Comparison of ENCODE assay signal across 22 cellular contexts in the genomic region with DNA sequence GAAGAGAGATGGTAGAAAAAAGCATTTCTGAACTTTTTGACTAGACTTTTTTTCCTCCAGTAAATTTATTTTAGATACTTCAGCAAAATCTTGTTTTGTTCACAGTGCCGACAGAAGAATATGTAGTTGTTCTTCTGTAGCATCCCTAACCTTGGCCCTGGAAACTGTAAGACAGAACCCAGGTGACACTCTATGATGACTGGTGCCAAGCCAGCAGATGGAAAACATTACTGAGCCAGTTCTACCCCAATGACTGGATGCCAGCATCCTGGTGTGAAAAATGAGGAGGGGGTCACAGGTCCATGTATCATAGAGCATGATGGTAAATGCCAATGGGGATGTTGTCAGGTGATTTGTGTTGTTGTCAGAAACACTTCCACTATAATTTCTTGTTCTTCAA.
DNase-seq lines count a peak whose midpoint lies in the region; ATAC-seq and TF ChIP-seq lines count a peak whose summit lies in the region.
"Had no signal": no experiment of that assay in that cellular context is flagged by ENCODE, and none has a peak within 500 bp of the region (broad histone marks: within the 10 kb centered on the region; RNA-seq: fewer than 3 reads in every experiment).

No MANE protein-coding gene starts in this region.

- no peaks in the 10 kb centered on the region for H3K9me3 Mint-ChIP-seq in activated CD4-positive, alpha-beta T cell treated with anti-CD3 and anti-CD28 coated beads for 36 hours (ENCODE audit: low read depth)
- H3K9me3 Mint-ChIP-seq in mesothelial cell of epicardium (no peaks in the 10 kb centered on the region), MCF 10A (ENCODE audit: unreplicated experiment) (no peaks in the 10 kb centered on the region)
- H3K9me3 Mint-ChIP-seq: CD14-positive monocyte, IgD-negative memory B cell had no signal

- no peak overlapping the region for H3K4me3 ChIP-seq in thoracic aorta
- H3K4me3 ChIP-seq: HAP-1, MG63, PC-9 had no signal

- CTCF ChIA-PET in activated CD4-positive, alpha-beta T cell treated with anti-CD3 and anti-CD28 coated beads for 36 hours (lab: Charles Lee) = no interaction called here
- CTCF ChIA-PET in MCF 10A (lab: Yijun Ruan, JAX) = no interaction called here

- POLR2A ChIA-PET in activated CD4-positive, alpha-beta T cell treated with anti-CD3 and anti-CD28 coated beads for 36 hours (lab: Charles Lee) = no interaction called here
- POLR2A ChIA-PET in MCF 10A (lab: Yijun Ruan, JAX) = interaction anchor here (0.8 kb wide), 1 partner anchor 10 kb away, joined by 5 read pairs; no protein-coding TSS in a partner anchor

- peak overlapping the region; percentile 82 to 90 for H3K27ac ChIP-seq in thoracic aorta
- H3K27ac ChIP-seq: 22Rv1, PC-9, RWPE1 had no signal

- peaks cover 2% of the 10 kb centered on the region for H3K36me3 Mint-ChIP-seq in activated CD4-positive, alpha-beta T cell treated with anti-CD3 and anti-CD28 coated beads for 36 hours (ENCODE audit: low read depth)
- H3K36me3 Mint-ChIP-seq in mesothelial cell of epicardium (no peaks in the 10 kb centered on the region), MCF 10A (ENCODE audit: insufficient read depth, unreplicated experiment) (no peaks in the 10 kb centered on the region)
- H3K36me3 Mint-ChIP-seq: CD14-positive monocyte, IgD-negative memory B cell had no signal

- no peaks in the 10 kb centered on the region for H3K36me3 ChIP-seq in thoracic aorta
- H3K36me3 ChIP-seq: HAP-1 had no signal

- peaks cover under 1% of the 10 kb centered on the region for H3K4me1 Mint-ChIP-seq in activated CD4-positive, alpha-beta T cell treated with anti-CD3 and anti-CD28 coated beads for 36 hours
- H3K4me1 Mint-ChIP-seq in mesothelial cell of epicardium = peaks cover 57% of the 10 kb centered on the region
- H3K4me1 Mint-ChIP-seq in MCF 10A (ENCODE audit: insufficient read depth, unreplicated experiment) = peaks cover 10% of the 10 kb centered on the region

- peaks cover 28 to 51% of the 10 kb centered on the region in 2 donors for H3K4me1 ChIP-seq in thoracic aorta (ENCODE audit: control insufficient read depth in 1 of 2, low read depth in 2 of 2)

- H3K4me3 Mint-ChIP-seq in activated CD4-positive, alpha-beta T cell treated with anti-CD3 and anti-CD28 coated beads for 36 hours = no peak overlapping the region
- H3K4me3 Mint-ChIP-seq in mesothelial cell of epicardium = no peak overlapping the region
- H3K4me3 Mint-ChIP-seq in MCF 10A (ENCODE audit: unreplicated experiment) = no peak overlapping the region
- H3K4me3 Mint-ChIP-seq: CD14-positive monocyte had no signal

- H3K27ac Mint-ChIP-seq in activated CD4-positive, alpha-beta T cell treated with anti-CD3 and anti-CD28 coated beads for 36 hours = no peak overlapping the region
- peak overlapping the region; percentile 72 for H3K27ac Mint-ChIP-seq in mesothelial cell of epicardium
- H3K27ac Mint-ChIP-seq in MCF 10A (ENCODE audit: low read depth, unreplicated experiment) = no peak overlapping the region
- H3K27ac Mint-ChIP-seq: CD14-positive monocyte, IgD-negative memory B cell had no signal

- no peak for ATAC-seq in activated CD4-positive, alpha-beta T cell treated with anti-CD3 and anti-CD28 coated beads for 36 hours
- ATAC-seq in SK-N-SH treated with all-trans-retinoic acid at 6 μM for 48 hours (peak; percentile 34; the same call in 2 of the 3 replicates), thoracic aorta (ENCODE audit: insufficient number of reproducible peaks, low FRiP score, low read depth) (no peak), HG02642 (IDR thresholded peaks at IDR 0.05; ENCODE audit: poor library complexity, unreplicated experiment) (no peak)

- no peaks in the 10 kb centered on the region for H3K27me3 ChIP-seq in thoracic aorta (replicated peaks; ENCODE audit: insufficient read depth)
- H3K27me3 ChIP-seq: MG63 had no signal

- no peaks in the 10 kb centered on the region for H3K9me3 ChIP-seq in thoracic aorta
- H3K9me3 ChIP-seq: HAP-1, MG63 had no signal

- BruUV-seq in MCF 10A (replicated peaks; lab: Mats Ljungman, UMichigan) = no TSS peak

- no peaks in the 10 kb centered on the region for H3K27me3 Mint-ChIP-seq in activated CD4-positive, alpha-beta T cell treated with anti-CD3 and anti-CD28 coated beads for 36 hours
- H3K27me3 Mint-ChIP-seq in mesothelial cell of epicardium (ENCODE audit: low read depth) (no peaks in the 10 kb centered on the region), MCF 10A (ENCODE audit: insufficient read depth, unreplicated experiment) (no peaks in the 10 kb centered on the region)
- H3K27me3 Mint-ChIP-seq: IgD-negative memory B cell had no signal

- intact Hi-C loops in activated CD4-positive, alpha-beta T cell treated with anti-CD3 and anti-CD28 coated beads for 36 hours (cut with DNase I, micrococcal nuclease) = no loop called here
- intact Hi-C loops in MCF 10A (cut with micrococcal nuclease) = loop anchor here (5.0 kb wide), 1 partner anchor 166 kb away; no protein-coding TSS in a partner anchor

- DNase-seq in activated CD4-positive, alpha-beta T cell treated with anti-CD3 and anti-CD28 coated beads for 36 hours = peak; percentile 8
- DNase-seq in activated CD4-positive, alpha-beta T cell treated with anti-CD3 and anti-CD28 coated beads for 1 hour = no peak
- DNase-seq in mesothelial cell of epicardium (ENCODE audit: low spot score in 2 of 2, unreplicated experiment in 2 of 2) = no peak
- no peak for DNase-seq in thoracic aorta (ENCODE audit: low spot score)
- no peak for DNase-seq in MCF 10A (ENCODE audit: unreplicated experiment)
- DNase-seq in superior temporal gyrus (ENCODE audit: extremely low spot score) = no peak
- DNase-seq: GDM1, Karpas-422, NCI-H1048, NCI-H1436 treated with DMSO at 0.1 percent for 48 hours, NCI-H2029, NCI-H345, NCI-H524 treated with DMSO at 0.1 percent for 48 hours, PC-9 had no signal

- TF ChIP-seq CTCF in mesothelial cell of epicardium (IDR thresholded peaks at IDR 0.05; ENCODE audit: unreplicated experiment) = no peak
- TF ChIP-seq CTCF in thoracic aorta (IDR thresholded peaks at IDR 0.05) = no peak
- TF ChIP-seq CTCF in MCF 10A (IDR thresholded peaks at IDR 0.05; ENCODE audit: unreplicated experiment) = no peak

TF ChIP-seq in SK-N-SH treated with all-trans-retinoic acid at 6 μM for 48 hours, 23 proteins besides CTCF, POLR2A, EP300 and RAD21 (continues in another document):
- TF ChIP-seq, protein P1, sequence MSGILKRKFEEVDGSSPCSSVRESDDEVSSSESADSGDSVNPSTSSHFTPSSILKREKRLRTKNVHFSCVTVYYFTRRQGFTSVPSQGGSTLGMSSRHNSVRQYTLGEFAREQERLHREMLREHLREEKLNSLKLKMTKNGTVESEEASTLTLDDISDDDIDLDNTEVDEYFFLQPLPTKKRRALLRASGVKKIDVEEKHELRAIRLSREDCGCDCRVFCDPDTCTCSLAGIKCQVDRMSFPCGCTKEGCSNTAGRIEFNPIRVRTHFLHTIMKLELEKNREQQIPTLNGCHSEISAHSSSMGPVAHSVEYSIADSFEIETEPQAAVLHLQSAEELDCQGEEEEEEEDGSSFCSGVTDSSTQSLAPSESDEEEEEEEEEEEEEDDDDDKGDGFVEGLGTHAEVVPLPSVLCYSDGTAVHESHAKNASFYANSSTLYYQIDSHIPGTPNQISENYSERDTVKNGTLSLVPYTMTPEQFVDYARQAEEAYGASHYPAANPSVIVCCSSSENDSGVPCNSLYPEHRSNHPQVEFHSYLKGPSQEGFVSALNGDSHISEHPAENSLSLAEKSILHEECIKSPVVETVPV (CRISPR knock-in tag; IDR thresholded peaks at IDR 0.05) = no peak
- TF ChIP-seq, protein P2, sequence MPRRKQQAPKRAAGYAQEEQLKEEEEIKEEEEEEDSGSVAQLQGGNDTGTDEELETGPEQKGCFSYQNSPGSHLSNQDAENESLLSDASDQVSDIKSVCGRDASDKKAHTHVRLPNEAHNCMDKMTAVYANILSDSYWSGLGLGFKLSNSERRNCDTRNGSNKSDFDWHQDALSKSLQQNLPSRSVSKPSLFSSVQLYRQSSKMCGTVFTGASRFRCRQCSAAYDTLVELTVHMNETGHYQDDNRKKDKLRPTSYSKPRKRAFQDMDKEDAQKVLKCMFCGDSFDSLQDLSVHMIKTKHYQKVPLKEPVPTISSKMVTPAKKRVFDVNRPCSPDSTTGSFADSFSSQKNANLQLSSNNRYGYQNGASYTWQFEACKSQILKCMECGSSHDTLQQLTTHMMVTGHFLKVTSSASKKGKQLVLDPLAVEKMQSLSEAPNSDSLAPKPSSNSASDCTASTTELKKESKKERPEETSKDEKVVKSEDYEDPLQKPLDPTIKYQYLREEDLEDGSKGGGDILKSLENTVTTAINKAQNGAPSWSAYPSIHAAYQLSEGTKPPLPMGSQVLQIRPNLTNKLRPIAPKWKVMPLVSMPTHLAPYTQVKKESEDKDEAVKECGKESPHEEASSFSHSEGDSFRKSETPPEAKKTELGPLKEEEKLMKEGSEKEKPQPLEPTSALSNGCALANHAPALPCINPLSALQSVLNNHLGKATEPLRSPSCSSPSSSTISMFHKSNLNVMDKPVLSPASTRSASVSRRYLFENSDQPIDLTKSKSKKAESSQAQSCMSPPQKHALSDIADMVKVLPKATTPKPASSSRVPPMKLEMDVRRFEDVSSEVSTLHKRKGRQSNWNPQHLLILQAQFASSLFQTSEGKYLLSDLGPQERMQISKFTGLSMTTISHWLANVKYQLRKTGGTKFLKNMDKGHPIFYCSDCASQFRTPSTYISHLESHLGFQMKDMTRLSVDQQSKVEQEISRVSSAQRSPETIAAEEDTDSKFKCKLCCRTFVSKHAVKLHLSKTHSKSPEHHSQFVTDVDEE (CRISPR knock-in tag; IDR thresholded peaks at IDR 0.05) = no peak
- TF ChIP-seq PPARA (CRISPR knock-in tag; IDR thresholded peaks at IDR 0.05; ENCODE audit: borderline replicate concordance) (no peak), ZFP30 (CRISPR knock-in tag; IDR thresholded peaks at IDR 0.05) (no peak), TOX (CRISPR knock-in tag; IDR thresholded peaks at IDR 0.05; ENCODE audit: borderline replicate concordance) (no peak), ZNF70 (CRISPR knock-in tag; IDR thresholded peaks at IDR 0.05) (no peak), ZNF8 (CRISPR knock-in tag; IDR thresholded peaks at IDR 0.05) (no peak)
- TF ChIP-seq, protein P3, sequence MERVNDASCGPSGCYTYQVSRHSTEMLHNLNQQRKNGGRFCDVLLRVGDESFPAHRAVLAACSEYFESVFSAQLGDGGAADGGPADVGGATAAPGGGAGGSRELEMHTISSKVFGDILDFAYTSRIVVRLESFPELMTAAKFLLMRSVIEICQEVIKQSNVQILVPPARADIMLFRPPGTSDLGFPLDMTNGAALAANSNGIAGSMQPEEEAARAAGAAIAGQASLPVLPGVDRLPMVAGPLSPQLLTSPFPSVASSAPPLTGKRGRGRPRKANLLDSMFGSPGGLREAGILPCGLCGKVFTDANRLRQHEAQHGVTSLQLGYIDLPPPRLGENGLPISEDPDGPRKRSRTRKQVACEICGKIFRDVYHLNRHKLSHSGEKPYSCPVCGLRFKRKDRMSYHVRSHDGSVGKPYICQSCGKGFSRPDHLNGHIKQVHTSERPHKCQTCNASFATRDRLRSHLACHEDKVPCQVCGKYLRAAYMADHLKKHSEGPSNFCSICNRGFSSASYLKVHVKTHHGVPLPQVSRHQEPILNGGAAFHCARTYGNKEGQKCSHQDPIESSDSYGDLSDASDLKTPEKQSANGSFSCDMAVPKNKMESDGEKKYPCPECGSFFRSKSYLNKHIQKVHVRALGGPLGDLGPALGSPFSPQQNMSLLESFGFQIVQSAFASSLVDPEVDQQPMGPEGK (CRISPR knock-in tag; IDR thresholded peaks at IDR 0.05; ENCODE audit: borderline replicate concordance) = no peak
